Comparison of ENCODE assay signal across 1 cellular context in genomic region chr5:116567100-116567499, GRCh38.
TF ChIP-seq lines count a peak whose summit lies in the region.

No MANE protein-coding gene starts in this region.

TF ChIP-seq in WTC11, 78 proteins besides CTCF, POLR2A, EP300 and RAD21 (continued from another document):
- no peak for TF ChIP-seq ZNF396 (CRISPR knock-in tag; IDR thresholded peaks at IDR 0.05; ENCODE audit: borderline replicate concordance)
- no peak for TF ChIP-seq ZSCAN18 (CRISPR knock-in tag; IDR thresholded peaks at IDR 0.05)
- TF ChIP-seq ZNF138 (CRISPR knock-in tag; conservative IDR thresholded peaks at IDR 0.05), result no peak
- TF ChIP-seq ATF3 (CRISPR knock-in tag; conservative IDR thresholded peaks at IDR 0.05), result no peak
- TF ChIP-seq FOXP1 (CRISPR knock-in tag; IDR thresholded peaks at IDR 0.05; ENCODE audit: borderline replicate concordance), result no peak
